In genomic region chr7:36153571-36154097, GRCh38 we compare ENCODE assay signal across 1 cellular context.
TF ChIP-seq lines count a peak whose summit lies in the region.

No MANE protein-coding gene starts in this region.

TF ChIP-seq in liver, 16 proteins besides CTCF, POLR2A, EP300 and RAD21 (continued from another document):
- no peak for TF ChIP-seq EGR1 (IDR thresholded peaks at IDR 0.05; ENCODE audit: low read depth in 2 of 2)
- no peak for TF ChIP-seq NR2F2 (IDR thresholded peaks at IDR 0.05)
- TF ChIP-seq MAX (IDR thresholded peaks at IDR 0.05): no peak
- no peak for TF ChIP-seq HNF4G (IDR thresholded peaks at IDR 0.05)
